1 cellular context compared by ENCODE assay signal in genomic region chr9:33029106-33029788, GRCh38.
TF ChIP-seq lines count a peak whose summit lies in the region.

No MANE protein-coding gene starts in this region.

TF ChIP-seq in GM12878, 131 proteins besides CTCF, POLR2A, EP300 and RAD21:
- TF ChIP-seq POLR2AphosphoS5 (IDR thresholded peaks at IDR 0.05; ENCODE audit: low read length), result peak; percentile 43; the same call in 1 of the 2 replicates
- no peak for TF ChIP-seq ZNF207 (IDR thresholded peaks at IDR 0.05; ENCODE audit: borderline replicate concordance)
- TF ChIP-seq EZH2 (IDR thresholded peaks at IDR 0.05; ENCODE audit: borderline replicate concordance, control insufficient read depth, low read depth, low read length), result no peak
